1 cellular context compared by ENCODE assay signal in the genomic region with DNA sequence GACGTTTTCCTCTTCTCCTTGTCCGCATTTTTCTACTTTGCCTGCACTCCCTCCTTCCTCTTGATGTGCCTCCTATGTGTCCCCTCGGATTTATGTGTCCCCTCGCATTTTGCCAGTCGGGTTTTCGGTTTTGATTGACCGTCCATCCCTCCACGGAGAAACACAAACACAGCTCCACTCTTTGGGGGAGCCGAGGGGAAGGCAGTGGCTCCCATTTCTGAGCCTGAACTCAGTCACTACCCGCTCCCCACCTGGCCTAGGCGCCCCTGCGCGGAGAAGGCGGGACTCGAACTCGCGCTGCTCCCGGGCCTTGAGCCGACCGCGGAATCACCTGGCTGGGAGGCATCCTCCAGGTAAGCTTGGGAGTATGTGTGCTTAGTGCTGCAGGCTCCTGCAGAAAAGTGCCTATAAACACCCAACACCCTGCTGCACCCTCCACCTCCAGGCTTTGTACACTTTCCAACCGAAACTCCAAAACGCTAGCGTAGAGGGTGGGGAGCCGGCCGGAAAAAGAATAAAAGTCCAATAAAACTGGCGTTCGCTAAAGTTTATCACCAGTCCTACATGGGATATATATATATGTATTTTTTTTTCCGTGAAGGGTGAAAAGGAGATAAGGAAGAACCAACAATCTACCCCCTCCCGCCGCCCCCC.
TF ChIP-seq lines count a peak whose summit lies in the region.

No MANE protein-coding gene starts in this region.

TF ChIP-seq in GM12878, 131 proteins besides CTCF, POLR2A, EP300 and RAD21 (continued from another document):
- TF ChIP-seq, protein P1, sequence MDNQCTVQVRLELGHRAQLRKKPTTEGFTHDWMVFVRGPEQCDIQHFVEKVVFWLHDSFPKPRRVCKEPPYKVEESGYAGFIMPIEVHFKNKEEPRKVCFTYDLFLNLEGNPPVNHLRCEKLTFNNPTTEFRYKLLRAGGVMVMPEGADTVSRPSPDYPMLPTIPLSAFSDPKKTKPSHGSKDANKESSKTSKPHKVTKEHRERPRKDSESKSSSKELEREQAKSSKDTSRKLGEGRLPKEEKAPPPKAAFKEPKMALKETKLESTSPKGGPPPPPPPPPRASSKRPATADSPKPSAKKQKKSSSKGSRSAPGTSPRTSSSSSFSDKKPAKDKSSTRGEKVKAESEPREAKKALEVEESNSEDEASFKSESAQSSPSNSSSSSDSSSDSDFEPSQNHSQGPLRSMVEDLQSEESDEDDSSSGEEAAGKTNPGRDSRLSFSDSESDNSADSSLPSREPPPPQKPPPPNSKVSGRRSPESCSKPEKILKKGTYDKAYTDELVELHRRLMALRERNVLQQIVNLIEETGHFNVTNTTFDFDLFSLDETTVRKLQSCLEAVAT (IDR thresholded peaks at IDR 0.05) = peak; percentile 77
- TF ChIP-seq HDAC6 (IDR thresholded peaks at IDR 0.05; ENCODE audit: unreplicated experiment) (no peak), POLR2AphosphoS5 (IDR thresholded peaks at IDR 0.05; ENCODE audit: low read length) (peak; percentile 50), POU2F2 (IDR thresholded peaks at IDR 0.05; ENCODE audit: borderline replicate concordance, low read depth, low read length) (0 out of 3 replicates have a peak, but pooled peaks have one; percentile 15), ZNF217 (IDR thresholded peaks at IDR 0.05) (peak; percentile 49; the same call in 1 of the 2 replicates), RFX5 (IDR thresholded peaks at IDR 0.05; ENCODE audit: low read depth, low read length) (no peak; the same call in 1 of the 2 replicates), TCF3 (IDR thresholded peaks at IDR 0.05; ENCODE audit: borderline replicate concordance, insufficient read depth, low read depth, low read length) (no peak), FOXM1 (IDR thresholded peaks at IDR 0.05; ENCODE audit: low read depth, low read length) (no peak), RUNX3 (IDR thresholded peaks at IDR 0.05; ENCODE audit: low read length) (0 out of 2 replicates have a peak, but pooled peaks have one; percentile 11), EZH2 (IDR thresholded peaks at IDR 0.05; ENCODE audit: borderline replicate concordance, control insufficient read depth, low read depth, low read length) (no peak), SPI1 (IDR thresholded peaks at IDR 0.05; ENCODE audit: borderline replicate concordance, insufficient read depth, low read depth, low read length) (no peak), RB1 (IDR thresholded peaks at IDR 0.05; ENCODE audit: borderline replicate concordance) (no peak), ESRRA (IDR thresholded peaks at IDR 0.05; ENCODE audit: low read length) (0 out of 2 replicates have a peak, but pooled peaks have one; percentile 10), DPF2 (IDR thresholded peaks at IDR 0.05) (no peak), HDGF (IDR thresholded peaks at IDR 0.05) (no peak), LARP7 (IDR thresholded peaks at IDR 0.05) (peak; percentile 41; the same call in 1 of the 2 replicates), YY1 (IDR thresholded peaks at IDR 0.05; ENCODE audit: low read depth, low read length) (0 out of 2 replicates have a peak, but pooled peaks have one; percentile 7), HCFC1 (IDR thresholded peaks at IDR 0.05; ENCODE audit: low read length) (no peak), BACH1 (IDR thresholded peaks at IDR 0.05; ENCODE audit: borderline replicate concordance) (peak; percentile 24; the same call in 1 of the 2 replicates), WRNIP1 (IDR thresholded peaks at IDR 0.05; ENCODE audit: borderline replicate concordance, low read depth, low read length) (no peak)
- TF ChIP-seq, protein P2, sequence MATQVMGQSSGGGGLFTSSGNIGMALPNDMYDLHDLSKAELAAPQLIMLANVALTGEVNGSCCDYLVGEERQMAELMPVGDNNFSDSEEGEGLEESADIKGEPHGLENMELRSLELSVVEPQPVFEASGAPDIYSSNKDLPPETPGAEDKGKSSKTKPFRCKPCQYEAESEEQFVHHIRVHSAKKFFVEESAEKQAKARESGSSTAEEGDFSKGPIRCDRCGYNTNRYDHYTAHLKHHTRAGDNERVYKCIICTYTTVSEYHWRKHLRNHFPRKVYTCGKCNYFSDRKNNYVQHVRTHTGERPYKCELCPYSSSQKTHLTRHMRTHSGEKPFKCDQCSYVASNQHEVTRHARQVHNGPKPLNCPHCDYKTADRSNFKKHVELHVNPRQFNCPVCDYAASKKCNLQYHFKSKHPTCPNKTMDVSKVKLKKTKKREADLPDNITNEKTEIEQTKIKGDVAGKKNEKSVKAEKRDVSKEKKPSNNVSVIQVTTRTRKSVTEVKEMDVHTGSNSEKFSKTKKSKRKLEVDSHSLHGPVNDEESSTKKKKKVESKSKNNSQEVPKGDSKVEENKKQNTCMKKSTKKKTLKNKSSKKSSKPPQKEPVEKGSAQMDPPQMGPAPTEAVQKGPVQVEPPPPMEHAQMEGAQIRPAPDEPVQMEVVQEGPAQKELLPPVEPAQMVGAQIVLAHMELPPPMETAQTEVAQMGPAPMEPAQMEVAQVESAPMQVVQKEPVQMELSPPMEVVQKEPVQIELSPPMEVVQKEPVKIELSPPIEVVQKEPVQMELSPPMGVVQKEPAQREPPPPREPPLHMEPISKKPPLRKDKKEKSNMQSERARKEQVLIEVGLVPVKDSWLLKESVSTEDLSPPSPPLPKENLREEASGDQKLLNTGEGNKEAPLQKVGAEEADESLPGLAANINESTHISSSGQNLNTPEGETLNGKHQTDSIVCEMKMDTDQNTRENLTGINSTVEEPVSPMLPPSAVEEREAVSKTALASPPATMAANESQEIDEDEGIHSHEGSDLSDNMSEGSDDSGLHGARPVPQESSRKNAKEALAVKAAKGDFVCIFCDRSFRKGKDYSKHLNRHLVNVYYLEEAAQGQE (IDR thresholded peaks at IDR 0.05; ENCODE audit: low read depth, low read length) = no peak
- TF ChIP-seq, protein P3, sequence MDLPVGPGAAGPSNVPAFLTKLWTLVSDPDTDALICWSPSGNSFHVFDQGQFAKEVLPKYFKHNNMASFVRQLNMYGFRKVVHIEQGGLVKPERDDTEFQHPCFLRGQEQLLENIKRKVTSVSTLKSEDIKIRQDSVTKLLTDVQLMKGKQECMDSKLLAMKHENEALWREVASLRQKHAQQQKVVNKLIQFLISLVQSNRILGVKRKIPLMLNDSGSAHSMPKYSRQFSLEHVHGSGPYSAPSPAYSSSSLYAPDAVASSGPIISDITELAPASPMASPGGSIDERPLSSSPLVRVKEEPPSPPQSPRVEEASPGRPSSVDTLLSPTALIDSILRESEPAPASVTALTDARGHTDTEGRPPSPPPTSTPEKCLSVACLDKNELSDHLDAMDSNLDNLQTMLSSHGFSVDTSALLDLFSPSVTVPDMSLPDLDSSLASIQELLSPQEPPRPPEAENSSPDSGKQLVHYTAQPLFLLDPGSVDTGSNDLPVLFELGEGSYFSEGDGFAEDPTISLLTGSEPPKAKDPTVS (IDR thresholded peaks at IDR 0.05; ENCODE audit: low read depth, low read length) = no peak
- TF ChIP-seq, protein P4, sequence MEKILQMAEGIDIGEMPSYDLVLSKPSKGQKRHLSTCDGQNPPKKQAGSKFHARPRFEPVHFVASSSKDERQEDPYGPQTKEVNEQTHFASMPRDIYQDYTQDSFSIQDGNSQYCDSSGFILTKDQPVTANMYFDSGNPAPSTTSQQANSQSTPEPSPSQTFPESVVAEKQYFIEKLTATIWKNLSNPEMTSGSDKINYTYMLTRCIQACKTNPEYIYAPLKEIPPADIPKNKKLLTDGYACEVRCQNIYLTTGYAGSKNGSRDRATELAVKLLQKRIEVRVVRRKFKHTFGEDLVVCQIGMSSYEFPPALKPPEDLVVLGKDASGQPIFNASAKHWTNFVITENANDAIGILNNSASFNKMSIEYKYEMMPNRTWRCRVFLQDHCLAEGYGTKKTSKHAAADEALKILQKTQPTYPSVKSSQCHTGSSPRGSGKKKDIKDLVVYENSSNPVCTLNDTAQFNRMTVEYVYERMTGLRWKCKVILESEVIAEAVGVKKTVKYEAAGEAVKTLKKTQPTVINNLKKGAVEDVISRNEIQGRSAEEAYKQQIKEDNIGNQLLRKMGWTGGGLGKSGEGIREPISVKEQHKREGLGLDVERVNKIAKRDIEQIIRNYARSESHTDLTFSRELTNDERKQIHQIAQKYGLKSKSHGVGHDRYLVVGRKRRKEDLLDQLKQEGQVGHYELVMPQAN (conservative IDR thresholded peaks at IDR 0.05) = peak; percentile 34; the same call in 1 of the 2 replicates
